Comparison of ENCODE assay signal across 19 cellular contexts in the genomic region with DNA sequence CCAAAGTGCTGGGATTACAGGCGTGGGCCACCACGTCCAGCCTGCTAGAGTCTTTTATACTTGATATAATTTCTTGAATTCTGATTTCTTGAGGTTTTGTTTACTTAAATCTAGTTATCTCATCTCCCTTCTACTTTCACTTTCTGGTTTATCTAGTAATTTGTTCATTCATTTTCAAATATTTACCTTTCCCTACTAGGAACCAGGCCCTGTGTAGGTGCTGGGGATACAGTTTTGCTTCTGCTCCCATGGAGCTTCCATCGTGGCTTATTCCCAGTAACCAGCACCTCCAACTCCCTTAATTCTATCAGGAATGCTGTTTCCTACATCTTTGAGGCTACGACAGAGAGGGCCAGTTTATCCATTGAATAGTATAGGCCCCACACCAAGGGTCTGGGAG. TPM values are rescaled to one million over a fixed set of nuclear protein-coding genes. Genes with fewer than 3 reads are reported as not detected.
"Had no signal": no experiment of that assay in that cellular context is flagged by ENCODE, and none has a peak within 500 bp of the region (broad histone marks: within the 10 kb centered on the region; RNA-seq: fewer than 3 reads in every experiment).

No MANE protein-coding gene starts in this region.

- DNase-seq: activated CD4-positive, alpha-beta T cell treated with anti-CD3 and anti-CD28 coated beads, Interleukin-2, amount 10 ng/mL, durations not matched to agents 7 days and 5 days; activated CD4-positive, CD25-positive, alpha-beta regulatory T cell treated with anti-CD3 and anti-CD28 coated beads, Interleukin-2, amount 50 U/mL, for 72 hours; activated naive CD8-positive, alpha-beta T cell treated with anti-CD3 and anti-CD28 coated beads for 36 hours; activated T-cell treated with anti-CD3 and anti-CD28 coated beads, Interleukin-2, amount 50 U/mL, for 1 hour; cortex of kidney; heart right ventricle; left ventricle myocardium superior; midbrain; ovary; right cardiac atrium; stimulated activated CD4-positive, alpha-beta T cell treated with anti-CD3 and anti-CD28 coated beads, Interleukin-2, amount 100 ng/mL, for 24 hours had no signal

- H3K4me1 ChIP-seq: vagina had no signal

- H3K27ac ChIP-seq: epithelial cell of prostate, heart right ventricle, neutrophil, ovary, skin epidermis, thoracic aorta, vagina had no signal

- H3K9me3 ChIP-seq: heart right ventricle, neutrophil, ovary, thoracic aorta, vagina had no signal

- ATAC-seq: activated T-helper 17 cell treated with anti-CD3 and anti-CD28 coated beads, Interleukin-2, amount 50 U/mL, for 72 hours; heart right ventricle; left ventricle myocardium superior; right cardiac atrium; stimulated activated memory B cell treated with anti-CD40 and anti-IgM and Interleukin-4, amounts not matched to agents 10 μg/mL and 1 μg/mL and 100 μg/mL, for 72 hours had no signal

- H3K36me3 ChIP-seq: ovary, thoracic aorta, vagina had no signal

- H3K27me3 ChIP-seq: heart right ventricle, neutrophil, ovary, vagina had no signal

- H3K4me3 ChIP-seq: heart right ventricle, ovary, skin epidermis, thoracic aorta, vagina had no signal

RNA-seq across cellular contexts. Expression of gene KCNRG, which starts 42.5 kb away (rescaled TPM):
- total RNA-seq: kidney epithelial cell, vagina had no signal
